21 cellular contexts compared by ENCODE assay signal in genomic region chr3:47028667-47029066, GRCh38.
"Had no signal": no experiment of that assay in that cellular context is flagged by ENCODE, and none has a peak within 500 bp of the region (broad histone marks: within the 10 kb centered on the region; RNA-seq: fewer than 3 reads in every experiment).

No MANE protein-coding gene starts in this region.

- H3K9me3 Mint-ChIP-seq: activated CD4-positive, alpha-beta memory T cell treated with anti-CD3 and anti-CD28 coated beads, Interleukin-2, amount 10 ng/mL, durations not matched to agents 7 days and 5 days; activated naive CD8-positive, alpha-beta T cell treated with anti-CD3 and anti-CD28 coated beads for 36 hours; immature natural killer cell; nephron progenitor cell; stimulated activated naive B cell treated with anti-CD40 and anti-IgM and Interleukin-4, amounts not matched to agents 10 μg/mL and 1 μg/mL and 100 μg/mL, for 72 hours; type B pancreatic cell had no signal

- DNase-seq: activated CD4-positive, alpha-beta memory T cell treated with anti-CD3 and anti-CD28 coated beads, Interleukin-2, amount 10 ng/mL, durations not matched to agents 7 days and 5 days; activated CD4-positive, alpha-beta T cell treated with anti-CD3 and anti-CD28 coated beads for 48 hours; activated gamma-delta T cell treated with Interleukin-2 at 50 U/mL for 16 hours; activated naive CD8-positive, alpha-beta T cell treated with anti-CD3 and anti-CD28 coated beads for 36 hours; activated T-cell treated with anti-CD3 and anti-CD28 coated beads, Interleukin-2, amount 50 U/mL, for 1 hour; amniotic stem cell; erythroblast; foreskin melanocyte; glutamatergic neuron; immature natural killer cell; left lung; nephron progenitor cell; stimulated activated CD4-positive, alpha-beta T cell treated with anti-CD3 and anti-CD28 coated beads, Interleukin-2, amount 100 ng/mL, for 48 hours; stimulated activated CD8-positive, alpha-beta memory T cell treated with anti-CD3 and anti-CD28 coated beads, Interleukin-4, amount 100 ng/mL, for 48 hours; stimulated activated naive B cell treated with anti-CD40 and anti-IgM and Interleukin-4, amounts not matched to agents 10 μg/mL and 1 μg/mL and 100 μg/mL, for 72 hours; testis had no signal

- H3K27me3 Mint-ChIP-seq: activated CD4-positive, alpha-beta memory T cell treated with anti-CD3 and anti-CD28 coated beads, Interleukin-2, amount 10 ng/mL, durations not matched to agents 7 days and 5 days; activated naive CD8-positive, alpha-beta T cell treated with anti-CD3 and anti-CD28 coated beads for 36 hours; stimulated activated naive B cell treated with anti-CD40 and anti-IgM and Interleukin-4, amounts not matched to agents 10 μg/mL and 1 μg/mL and 100 μg/mL, for 72 hours; type B pancreatic cell had no signal

- H3K4me1 Mint-ChIP-seq: nephron progenitor cell had no signal

- H3K4me3 Mint-ChIP-seq: activated CD4-positive, alpha-beta memory T cell treated with anti-CD3 and anti-CD28 coated beads, Interleukin-2, amount 10 ng/mL, durations not matched to agents 7 days and 5 days; activated naive CD8-positive, alpha-beta T cell treated with anti-CD3 and anti-CD28 coated beads for 36 hours; immature natural killer cell; nephron progenitor cell; stimulated activated naive B cell treated with anti-CD40 and anti-IgM and Interleukin-4, amounts not matched to agents 10 μg/mL and 1 μg/mL and 100 μg/mL, for 72 hours; type B pancreatic cell had no signal

- H3K9me3 ChIP-seq: left lung, testis had no signal

- H3K4me2 ChIP-seq: hepatocyte had no signal

- H3K4me3 ChIP-seq: hepatocyte, left lung, lung, testis had no signal

- H3K27ac Mint-ChIP-seq: activated CD4-positive, alpha-beta memory T cell treated with anti-CD3 and anti-CD28 coated beads, Interleukin-2, amount 10 ng/mL, durations not matched to agents 7 days and 5 days; activated naive CD8-positive, alpha-beta T cell treated with anti-CD3 and anti-CD28 coated beads for 36 hours; stimulated activated naive B cell treated with anti-CD40 and anti-IgM and Interleukin-4, amounts not matched to agents 10 μg/mL and 1 μg/mL and 100 μg/mL, for 72 hours; type B pancreatic cell had no signal

- H2AFZ ChIP-seq: hepatocyte had no signal

- ATAC-seq: left lung; sciatic nerve; SK-N-SH treated with all-trans-retinoic acid at 6 μM for 48 hours; stimulated activated naive B cell treated with anti-CD40 and anti-IgM and Interleukin-4, amounts not matched to agents 10 μg/mL and 1 μg/mL and 100 μg/mL, for 72 hours had no signal

- H3K27me3 ChIP-seq: hepatocyte, left lung, testis had no signal

- H3K27ac ChIP-seq: hepatocyte, left lung, testis had no signal
